20 cellular contexts compared by ENCODE assay signal in the genomic region with DNA sequence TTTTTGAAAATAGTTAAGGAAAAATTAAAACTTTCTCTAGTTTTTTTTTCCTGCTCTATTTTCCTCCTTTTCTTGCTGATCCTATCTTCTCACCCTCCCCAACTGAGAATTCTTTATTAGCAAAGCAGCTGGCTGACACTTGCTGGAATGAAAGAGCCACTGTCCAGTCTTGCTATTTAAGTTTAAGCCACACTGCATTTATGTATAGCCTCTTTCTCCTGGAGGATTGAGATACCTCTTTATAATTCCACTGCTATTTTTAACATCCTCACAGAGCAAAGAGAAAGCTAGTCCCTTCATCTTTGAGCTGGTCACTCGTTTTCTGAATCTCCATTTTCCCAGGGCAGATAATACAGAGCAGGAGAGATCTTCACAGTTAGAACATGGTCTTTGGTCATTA.
"Had no signal": no experiment of that assay in that cellular context is flagged by ENCODE, and none has a peak within 500 bp of the region (broad histone marks: within the 10 kb centered on the region; RNA-seq: fewer than 3 reads in every experiment).

No MANE protein-coding gene starts in this region.

- H3K79me2 ChIP-seq: hepatocyte had no signal

- H3K4me1 ChIP-seq: breast epithelium, pancreas had no signal

- ATAC-seq: activated naive CD8-positive, alpha-beta T cell treated with anti-CD3 and anti-CD28 coated beads, Interleukin-2, amount 50 U/mL, for 24 hours; left lobe of liver; natural killer cell; pancreas; stimulated activated naive CD8-positive, alpha-beta T cell treated with anti-CD3 and anti-CD28 coated beads, Interleukin-15, Interleukin-2, amounts not matched to agents 100 U/mL and 50 U/mL, for 24 hours had no signal

- DNase-seq: activated CD4-positive, alpha-beta T cell treated with anti-CD3 and anti-CD28 coated beads for 1 hour; activated CD4-positive, alpha-beta T cell treated with anti-CD3 and anti-CD28 coated beads, Interleukin-2, amount 50 U/mL, for 48 hours; activated naive CD4-positive, alpha-beta T cell treated with anti-CD3 and anti-CD28 coated beads for 36 hours; activated naive CD8-positive, alpha-beta T cell treated with anti-CD3 and anti-CD28 coated beads, Interleukin-2, amount 50 U/mL, for 24 hours; aorta; erythroblast; mammary epithelial cell; natural killer cell; pancreas; small intestine; stimulated activated CD4-positive, alpha-beta T cell treated with anti-CD3 and anti-CD28 coated beads, Interleukin-4, amount 100 ng/mL, for 4 hours; stimulated activated CD8-positive, alpha-beta memory T cell treated with anti-CD3 and anti-CD28 coated beads, Interleukin-4, amount 100 ng/mL, for 48 hours; stimulated activated naive CD8-positive, alpha-beta T cell treated with anti-CD3 and anti-CD28 coated beads, Interleukin-15, Interleukin-2, amounts not matched to agents 100 U/mL and 50 U/mL, for 24 hours; T-helper 1 cell had no signal

- H3K4me2 ChIP-seq: hepatocyte had no signal

- H3K4me3 ChIP-seq: breast epithelium, hepatocyte, pancreas, SJSA1, thoracic aorta had no signal

- H3K27ac ChIP-seq: breast epithelium, hepatocyte, pancreas, SJSA1, thoracic aorta, VCaP had no signal

- H2AFZ ChIP-seq: hepatocyte had no signal

- H3K9me3 ChIP-seq: breast epithelium, pancreas, SJSA1, thoracic aorta had no signal

- H3K36me3 ChIP-seq: breast epithelium, pancreas, SJSA1, thoracic aorta had no signal

- H3K27me3 ChIP-seq: breast epithelium, hepatocyte, pancreas, SJSA1 had no signal
